ENCODE assay signal across 11 cellular contexts in the genomic region with DNA sequence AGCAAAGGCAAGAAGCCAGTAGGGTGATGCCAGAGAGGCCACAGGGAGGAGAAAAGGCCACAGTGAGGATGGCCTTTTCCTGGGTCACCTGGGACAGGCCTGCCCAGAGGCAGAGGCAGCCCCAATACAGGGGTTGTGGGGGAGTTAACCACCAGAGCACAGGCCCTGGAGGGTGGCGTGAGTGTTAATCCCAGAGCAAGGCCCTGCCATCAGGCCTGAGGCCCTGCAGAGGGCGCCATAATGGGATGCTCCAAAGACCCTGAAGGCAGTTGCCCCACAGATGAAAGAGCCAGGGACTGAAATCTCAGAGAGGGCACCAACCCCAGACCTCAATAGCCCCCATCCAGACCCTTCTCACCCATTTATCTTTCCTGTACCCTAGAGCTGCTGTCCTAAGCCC. TPM values are rescaled to one million over a fixed set of nuclear protein-coding genes. Genes with fewer than 3 reads are reported as not detected.
DNase-seq lines count a peak whose midpoint lies in the region; ATAC-seq and TF ChIP-seq lines count a peak whose summit lies in the region.
"Had no signal": no experiment of that assay in that cellular context is flagged by ENCODE, and none has a peak within 500 bp of the region (broad histone marks: within the 10 kb centered on the region; RNA-seq: fewer than 3 reads in every experiment).

No MANE protein-coding gene starts in this region.

- H2AFZ ChIP-seq in PC-3 (ENCODE audit: low read length) = no peak overlapping the region

- intact Hi-C loops in A673 (cut with micrococcal nuclease; ENCODE audit: unreplicated experiment) = no loop called here
- intact Hi-C loops in PC-3 (cut with micrococcal nuclease) = no loop called here

- DNase-seq in A673 (ENCODE audit: low spot score) = peak; percentile 37
- DNase-seq in GM12864 (ENCODE audit: low read depth) = no peak
- no peak for DNase-seq in PC-3
- DNase-seq in fibroblast of the aortic adventitia (ENCODE audit: low read depth) = no peak
- DNase-seq in HuH-7.5 (ENCODE audit: low spot score) = no peak
- DNase-seq in NCI-H2107 (lab: John Stamatoyannopoulos, UW) = no peak
- DNase-seq: activated CD4-positive, alpha-beta T cell treated with anti-CD3 and anti-CD28 coated beads, Interleukin-2, amount 50 U/mL, for 1 hour; activated naive CD4-positive, alpha-beta T cell treated with anti-CD3 and anti-CD28 coated beads, Interleukin-2, amount 10 ng/mL, durations not matched to agents 7 days and 5 days; CD4-positive, alpha-beta T cell had no signal

- H3K9ac ChIP-seq in PC-3 (ENCODE audit: low read length) = no peak overlapping the region

- POLR2A ChIA-PET in A673 (lab: Charles Lee; ENCODE audit: low non-redundant PET) (no interaction called here), PC-3 (lab: Charles Lee; ENCODE audit: unreplicated experiment) (no interaction called here)

- H3K79me2 ChIP-seq in PC-3 (ENCODE audit: low read length) = no peaks in the 10 kb centered on the region

- no peak overlapping the region for H3K4me2 ChIP-seq in PC-3 (ENCODE audit: low read length)

- no peak for ATAC-seq in PC-3
- ATAC-seq in activated CD4-positive, CD25-positive, alpha-beta regulatory T cell treated with anti-CD3 and anti-CD28 coated beads, Interleukin-2, amount 50 U/mL, for 24 hours = no peak
- ATAC-seq in HG03039 (IDR thresholded peaks at IDR 0.05; ENCODE audit: unreplicated experiment) = no peak

- H3K4me3 ChIP-seq in A673 (ENCODE audit: low read depth, low read length, poor library complexity, severe bottlenecking) = no peak overlapping the region
- no peak overlapping the region for H3K4me3 ChIP-seq in GM12864 (ENCODE audit: low read depth, low read length)
- no peak overlapping the region for H3K4me3 ChIP-seq in PC-3 (ENCODE audit: low read length)
- H3K4me3 ChIP-seq in fibroblast of the aortic adventitia (ENCODE audit: low read depth, low read length) = no peak overlapping the region

- H3K27ac ChIP-seq in A673 (ENCODE audit: low read depth, low read length, poor library complexity, severe bottlenecking) (no peak overlapping the region), PC-3 (ENCODE audit: low read length) (no peak overlapping the region)

- BruUV-seq in A673 (replicated peaks; lab: Mats Ljungman, UMichigan) (no TSS peak), PC-3 (replicated peaks; lab: Mats Ljungman, UMichigan) (no TSS peak)

- CTCF ChIA-PET in A673 (lab: Charles Lee) = interaction anchor here (1.5 kb wide), 1 partner anchor 31 kb away, joined by 6 read pairs; no protein-coding TSS in a partner anchor
- CTCF ChIA-PET in PC-3 (lab: Charles Lee) = no interaction called here

- H3F3A ChIP-seq in PC-3 (ENCODE audit: low read length, unreplicated experiment) = peaks cover 3% of the 10 kb centered on the region

- H3K4me1 ChIP-seq in A673 (ENCODE audit: insufficient read depth, low read length, poor library complexity, severe bottlenecking) (no peaks in the 10 kb centered on the region), PC-3 (ENCODE audit: insufficient read depth, low read length) (peaks cover 19% of the 10 kb centered on the region)

- H4K20me1 ChIP-seq in PC-3 (ENCODE audit: low read length) = no peaks in the 10 kb centered on the region

- peak; percentile 61 for TF ChIP-seq CTCF in A673 (conservative IDR thresholded peaks at IDR 0.05; ENCODE audit: low read depth, low read length)
- TF ChIP-seq CTCF in GM12864 (IDR thresholded peaks at IDR 0.05; ENCODE audit: low read depth, low read length, missing control alignments) = peak; percentile 53
- peak; percentile 42; the same call in 1 of the 2 replicates for TF ChIP-seq CTCF in PC-3 (conservative IDR thresholded peaks at IDR 0.05; ENCODE audit: low read depth, low read length)
- TF ChIP-seq CTCF in fibroblast of the aortic adventitia (IDR thresholded peaks at IDR 0.05; ENCODE audit: insufficient read depth, low read length) = peak; percentile 6

- H3K9me3 ChIP-seq in A673 (ENCODE audit: low read depth, low read length, poor library complexity, severe bottlenecking) = no peaks in the 10 kb centered on the region
- no peaks in the 10 kb centered on the region for H3K9me3 ChIP-seq in PC-3 (ENCODE audit: low read length)

- H3K27me3 ChIP-seq in A673 (replicated peaks; ENCODE audit: insufficient read depth, low read depth, low read length, poor library complexity) (peaks cover 1% of the 10 kb centered on the region), PC-3 (ENCODE audit: low read length) (no peaks in the 10 kb centered on the region)

- no peaks in the 10 kb centered on the region for H3K36me3 ChIP-seq in A673 (ENCODE audit: insufficient read depth, low read length, poor library complexity, severe bottlenecking)
- H3K36me3 ChIP-seq in PC-3 (ENCODE audit: low read depth, low read length) = no peaks in the 10 kb centered on the region

- H3K9me2 ChIP-seq in PC-3 (replicated peaks; ENCODE audit: low read length) = no peaks in the 10 kb centered on the region

RNA-seq across cellular contexts. Expression of a gene that starts 23.9 kb away (rescaled TPM):
- total RNA-seq in A673 (2021) (not detected in 2 replicates), PC-3 (2014; rRNA removed) (not detected in 2 replicates), fibroblast of the aortic adventitia (ENCODE audit: low replicate concordance) (0.99 and 3.3 TPM in 2 replicates)
- total RNA-seq: CD4-positive, alpha-beta T cell had no signal

RNA-seq across cellular contexts. Expression of a gene that starts 41.8 kb away (rescaled TPM):
- 32.1 and 33.4 TPM in 2 replicates for total RNA-seq in A673 (2021)
- 7.1 and 8.8 TPM in 2 replicates for total RNA-seq in PC-3 (2014; rRNA removed)
- total RNA-seq in fibroblast of the aortic adventitia (ENCODE audit: low replicate concordance) = 29.8 and 34.2 TPM in 2 replicates

RNA-seq across cellular contexts. Expression of a gene that starts 44.5 kb away (rescaled TPM):
- total RNA-seq in A673 (2021) (not detected in 2 replicates), PC-3 (2014; rRNA removed) (not detected in 2 replicates), fibroblast of the aortic adventitia (ENCODE audit: low replicate concordance) (2.5 and 71.0 TPM in 2 replicates)
- total RNA-seq: CD4-positive, alpha-beta T cell had no signal

Comparison
In these comparisons a context has a peak if more than half of its experiments do, and no peak if none do; other contexts are left out.
1. CTCF ChIP-seq: peak in every context shown above with its lines; median percentile 61 in A673; 53 in GM12864; 42 in PC-3; 6 in fibroblast of the aortic adventitia.